In genomic region chr1:224747578-224747977, GRCh38 we compare ENCODE assay signal across 8 cellular contexts.
A peak's percentile ranks its signal among the peaks of the same experiment; 100 is the strongest.
DNase-seq lines count a peak whose midpoint lies in the region; ATAC-seq and TF ChIP-seq lines count a peak whose summit lies in the region.

No MANE protein-coding gene starts in this region.

- peak; percentile 50 for DNase-seq in activated CD4-positive, alpha-beta memory T cell treated with anti-CD3 and anti-CD28 coated beads for 36 hours
- no peak for DNase-seq in activated CD4-positive, alpha-beta memory T cell treated with anti-CD3 and anti-CD28 coated beads, Interleukin-2, amount 10 ng/mL, durations not matched to agents 7 days and 5 days
- DNase-seq in RWPE1 (ENCODE audit: low spot score) (peak; percentile 36), SIG-M5 (lab: John Stamatoyannopoulos, UW) (no peak), germinal center (ENCODE audit: low spot score) (no peak)
- peak in 2 of 3 donors; percentile 6 to 14 for DNase-seq in stimulated activated CD4-positive, alpha-beta T cell treated with anti-CD3 and anti-CD28 coated beads, TNF-alpha, amount 100 ng/mL, for 48 hours (ENCODE audit: low read depth in 3 of 3)

- no peak overlapping the region for H3K27ac Mint-ChIP-seq in activated CD4-positive, alpha-beta memory T cell treated with anti-CD3 and anti-CD28 coated beads for 36 hours
- no peak overlapping the region for H3K27ac Mint-ChIP-seq in activated CD4-positive, alpha-beta memory T cell treated with anti-CD3 and anti-CD28 coated beads, Interleukin-2, amount 10 ng/mL, durations not matched to agents 7 days and 5 days

- ATAC-seq in HG02973 (IDR thresholded peaks at IDR 0.05; ENCODE audit: unreplicated experiment) (peak; percentile 57), GM21526 (IDR thresholded peaks at IDR 0.05; ENCODE audit: low FRiP score, unreplicated experiment) (no peak)

- H3K27me3 Mint-ChIP-seq in activated CD4-positive, alpha-beta memory T cell treated with anti-CD3 and anti-CD28 coated beads for 36 hours: peaks cover 12% of the 10 kb centered on the region
- peaks cover 18% of the 10 kb centered on the region for H3K27me3 Mint-ChIP-seq in activated CD4-positive, alpha-beta memory T cell treated with anti-CD3 and anti-CD28 coated beads, Interleukin-2, amount 10 ng/mL, durations not matched to agents 7 days and 5 days

- H3K4me3 Mint-ChIP-seq in activated CD4-positive, alpha-beta memory T cell treated with anti-CD3 and anti-CD28 coated beads for 36 hours: no peak overlapping the region
- H3K4me3 Mint-ChIP-seq in activated CD4-positive, alpha-beta memory T cell treated with anti-CD3 and anti-CD28 coated beads, Interleukin-2, amount 10 ng/mL, durations not matched to agents 7 days and 5 days: no peak overlapping the region

- H3K36me3 Mint-ChIP-seq in activated CD4-positive, alpha-beta memory T cell treated with anti-CD3 and anti-CD28 coated beads for 36 hours: no peaks in the 10 kb centered on the region
- H3K36me3 Mint-ChIP-seq in activated CD4-positive, alpha-beta memory T cell treated with anti-CD3 and anti-CD28 coated beads, Interleukin-2, amount 10 ng/mL, durations not matched to agents 7 days and 5 days (ENCODE audit: low read depth): no peaks in the 10 kb centered on the region

- H3K9me3 Mint-ChIP-seq in activated CD4-positive, alpha-beta memory T cell treated with anti-CD3 and anti-CD28 coated beads for 36 hours: no peaks in the 10 kb centered on the region
- no peaks in the 10 kb centered on the region for H3K9me3 Mint-ChIP-seq in activated CD4-positive, alpha-beta memory T cell treated with anti-CD3 and anti-CD28 coated beads, Interleukin-2, amount 10 ng/mL, durations not matched to agents 7 days and 5 days

- POLR2A ChIA-PET in activated CD4-positive, alpha-beta memory T cell treated with anti-CD3 and anti-CD28 coated beads for 36 hours (lab: Charles Lee): no interaction called here
- POLR2A ChIA-PET in activated CD4-positive, alpha-beta memory T cell treated with anti-CD3 and anti-CD28 coated beads, Interleukin-2, amount 10 ng/mL, durations not matched to agents 7 days and 5 days (lab: Charles Lee): no interaction called here
- POLR2A ChIA-PET in RWPE1 (lab: Yijun Ruan, JAX; ENCODE audit: low non-redundant PET): no interaction called here

- TF ChIP-seq CTCF in RWPE1 (conservative IDR thresholded peaks at IDR 0.05; ENCODE audit: low read depth): no peak

- H3K27ac ChIP-seq in RWPE1: no peak overlapping the region; the same call in 1 of the 2 replicates

- CTCF ChIA-PET in activated CD4-positive, alpha-beta memory T cell treated with anti-CD3 and anti-CD28 coated beads for 36 hours (lab: Charles Lee): interaction anchor here (1.2 to 1.6 kb wide), 2 partner anchors 12 to 104 kb away, joined by 3 to 5 read pairs; no protein-coding TSS in a partner anchor
- CTCF ChIA-PET in activated CD4-positive, alpha-beta memory T cell treated with anti-CD3 and anti-CD28 coated beads, Interleukin-2, amount 10 ng/mL, durations not matched to agents 7 days and 5 days (lab: Charles Lee): no interaction called here
- CTCF ChIA-PET in RWPE1 (lab: Yijun Ruan, JAX): no interaction called here

- H3K4me1 Mint-ChIP-seq in activated CD4-positive, alpha-beta memory T cell treated with anti-CD3 and anti-CD28 coated beads for 36 hours (ENCODE audit: low read depth): peaks cover 21% of the 10 kb centered on the region
- H3K4me1 Mint-ChIP-seq in activated CD4-positive, alpha-beta memory T cell treated with anti-CD3 and anti-CD28 coated beads, Interleukin-2, amount 10 ng/mL, durations not matched to agents 7 days and 5 days: peaks cover 17% of the 10 kb centered on the region

- intact Hi-C loops in activated CD4-positive, alpha-beta memory T cell treated with anti-CD3 and anti-CD28 coated beads for 36 hours (cut with micrococcal nuclease): no loop called here

Comparison
In these comparisons a context has a peak if more than half of its experiments do, and no peak if none do; other contexts are left out.
1. DNase-seq: peak in activated CD4-positive, alpha-beta memory T cell treated with anti-CD3 and anti-CD28 coated beads for 36 hours (single experiment), RWPE1 (single experiment) and stimulated activated CD4-positive, alpha-beta T cell treated with anti-CD3 and anti-CD28 coated beads, TNF-alpha, amount 100 ng/mL, for 48 hours (2 of 3); none in activated CD4-positive, alpha-beta memory T cell treated with anti-CD3 and anti-CD28 coated beads, Interleukin-2, amount 10 ng/mL, durations not matched to agents 7 days and 5 days (single experiment), SIG-M5 (single experiment) and germinal center (single experiment).